ENCODE assay signal across 16 cellular contexts in genomic region chr10:23399701-23400144, GRCh38. TPM values are rescaled to one million over a fixed set of nuclear protein-coding genes. Genes with fewer than 3 reads are reported as not detected.
A peak's percentile ranks its signal among the peaks of the same experiment; 100 is the strongest.
DNase-seq lines count a peak whose midpoint lies in the region; ATAC-seq and TF ChIP-seq lines count a peak whose summit lies in the region.
"Had no signal": no experiment of that assay in that cellular context is flagged by ENCODE, and none has a peak within 500 bp of the region (broad histone marks: within the 10 kb centered on the region; RNA-seq: fewer than 3 reads in every experiment).

No MANE protein-coding gene starts in this region.

- H3K27me3 ChIP-seq in GM23248 (replicated peaks; ENCODE audit: insufficient read depth): no peaks in the 10 kb centered on the region
- no peaks in the 10 kb centered on the region for H3K27me3 ChIP-seq in left ventricle myocardium inferior (ENCODE audit: low read depth)
- H3K27me3 ChIP-seq in MM.1S (replicated peaks; ENCODE audit: insufficient read depth, low read length): no peaks in the 10 kb centered on the region

- H3K27ac ChIP-seq in GM23248 (peak overlapping the region; percentile 42; the same call in 1 of the 2 replicates), left ventricle myocardium inferior (replicated peaks) (peak overlapping the region; percentile 84), MM.1S (ENCODE audit: low read length) (no peak overlapping the region)

- H3K4me3 ChIP-seq in GM23248 (no peak overlapping the region; the same call in 1 of the 2 replicates), left ventricle myocardium inferior (peak overlapping the region; percentile 5), skeletal muscle cell (ENCODE audit: low read depth, low read length) (no peak overlapping the region), MM.1S (ENCODE audit: low read length) (no peak overlapping the region)
- H3K4me3 ChIP-seq: GM12878 had no signal

- H3K9me3 ChIP-seq in GM23248 (ENCODE audit: low read depth): no peaks in the 10 kb centered on the region
- H3K9me3 ChIP-seq in left ventricle myocardium inferior (replicated peaks): no peaks in the 10 kb centered on the region
- no peaks in the 10 kb centered on the region for H3K9me3 ChIP-seq in MM.1S (replicated peaks; ENCODE audit: insufficient read depth, low read length)

- H3K4me2 ChIP-seq in GM23248 (ENCODE audit: unreplicated experiment) (peak overlapping the region; percentile 67), MM.1S (ENCODE audit: low read depth, low read length) (no peak overlapping the region)

- H3K36me3 ChIP-seq in GM23248 (ENCODE audit: low read depth) (no peaks in the 10 kb centered on the region), left ventricle myocardium inferior (no peaks in the 10 kb centered on the region), MM.1S (replicated peaks; ENCODE audit: insufficient read depth, low read length) (no peaks in the 10 kb centered on the region)

- no peaks in the 10 kb centered on the region for H3K9me2 ChIP-seq in GM23248 (ENCODE audit: insufficient read depth)
- H3K9me2 ChIP-seq in MM.1S (replicated peaks; ENCODE audit: insufficient read depth, low read length): no peaks in the 10 kb centered on the region

- H3K79me2 ChIP-seq in GM23248 (ENCODE audit: insufficient read depth): no peaks in the 10 kb centered on the region
- no peaks in the 10 kb centered on the region for H3K79me2 ChIP-seq in MM.1S (ENCODE audit: low read length)

- DNase-seq in GM23248 (peak; percentile 95), astrocyte of the hippocampus (ENCODE audit: low read depth, low spot score) (peak; percentile 49), left ventricle myocardium inferior (peak; percentile 44), skeletal muscle cell (ENCODE audit: low read depth) (peak; percentile 35), MM.1S (no peak)
- DNase-seq in stimulated activated naive CD8-positive, alpha-beta T cell treated with anti-CD3 and anti-CD28 coated beads, Interleukin-15, amount 100 ng/mL, for 72 hours: no peak
- no peak for DNase-seq in activated naive CD4-positive, alpha-beta T cell treated with Interleukin-2 at 50 U/mL for 16 hours
- DNase-seq: activated CD4-positive, alpha-beta memory T cell treated with anti-CD3 and anti-CD28 coated beads for 36 hours; activated naive CD8-positive, alpha-beta T cell treated with anti-CD3 and anti-CD28 coated beads, Interleukin-2, amount 10 ng/mL, durations not matched to agents 7 days and 5 days; NCI-H1436 treated with DMSO at 0.1 percent for 48 hours; NK-92 treated with Interleukin-12 subunit alpha and Interleukin-12 subunit beta, amount 100 ng/mL, for 24 hours; occipital lobe had no signal

- no peak overlapping the region for H2AFZ ChIP-seq in GM23248
- H2AFZ ChIP-seq in MM.1S (ENCODE audit: low read length): no peak overlapping the region

- no peak for ATAC-seq in stimulated activated naive CD8-positive, alpha-beta T cell treated with anti-CD3 and anti-CD28 coated beads, Interleukin-15, amount 100 ng/mL, for 72 hours
- no peak for ATAC-seq in GM19328 (IDR thresholded peaks at IDR 0.05; ENCODE audit: unreplicated experiment)
- ATAC-seq: GM12878 had no signal

- H3K9me3 Mint-ChIP-seq in stimulated activated naive CD8-positive, alpha-beta T cell treated with anti-CD3 and anti-CD28 coated beads, Interleukin-15, amount 100 ng/mL, for 72 hours: no peaks in the 10 kb centered on the region
- H3K9me3 Mint-ChIP-seq: activated CD4-positive, alpha-beta memory T cell treated with anti-CD3 and anti-CD28 coated beads for 36 hours; activated naive CD8-positive, alpha-beta T cell treated with anti-CD3 and anti-CD28 coated beads, Interleukin-2, amount 10 ng/mL, durations not matched to agents 7 days and 5 days; T-helper 1 cell treated with Interleukin-12 subunit alpha and Interleukin-12 subunit beta and Interleukin-4 antibody, amounts not matched to agents 30 μg/mL and 1 μg/mL, for 36 hours had no signal

- WGBS in GM23248 (ENCODE audit: low coverage in 1 of 2, low lambda C conversion rate in 2 of 2, missing lambda C conversion rate in 2 of 2), 2 experiments: 2 to 3% methylated on average over 7 of the region's 7 CpGs

- in situ Hi-C loops in GM23248 (cut with MboI): no loop called here

- no peak overlapping the region for H3K4me3 Mint-ChIP-seq in stimulated activated naive CD8-positive, alpha-beta T cell treated with anti-CD3 and anti-CD28 coated beads, Interleukin-15, amount 100 ng/mL, for 72 hours
- H3K4me3 Mint-ChIP-seq: activated CD4-positive, alpha-beta memory T cell treated with anti-CD3 and anti-CD28 coated beads for 36 hours; activated naive CD8-positive, alpha-beta T cell treated with anti-CD3 and anti-CD28 coated beads, Interleukin-2, amount 10 ng/mL, durations not matched to agents 7 days and 5 days; T-helper 1 cell treated with Interleukin-12 subunit alpha and Interleukin-12 subunit beta and Interleukin-4 antibody, amounts not matched to agents 30 μg/mL and 1 μg/mL, for 36 hours had no signal

- H3K9ac ChIP-seq in GM23248: no peak overlapping the region
- no peak overlapping the region for H3K9ac ChIP-seq in MM.1S (ENCODE audit: low read length)

- peaks cover 19% of the 10 kb centered on the region for H3K4me1 ChIP-seq in GM23248 (ENCODE audit: insufficient read depth)
- peaks cover 29% of the 10 kb centered on the region for H3K4me1 ChIP-seq in left ventricle myocardium inferior
- no peaks in the 10 kb centered on the region for H3K4me1 ChIP-seq in MM.1S (ENCODE audit: low read length)

- H4K20me1 ChIP-seq in GM23248 (ENCODE audit: insufficient read depth) (no peaks in the 10 kb centered on the region), MM.1S (ENCODE audit: insufficient read depth, low read length) (no peaks in the 10 kb centered on the region)

- intact Hi-C loops in left ventricle myocardium inferior (cut with micrococcal nuclease): no loop called here

- no peaks in the 10 kb centered on the region for H3K4me1 Mint-ChIP-seq in stimulated activated naive CD8-positive, alpha-beta T cell treated with anti-CD3 and anti-CD28 coated beads, Interleukin-15, amount 100 ng/mL, for 72 hours
- H3K4me1 Mint-ChIP-seq: activated naive CD8-positive, alpha-beta T cell treated with anti-CD3 and anti-CD28 coated beads, Interleukin-2, amount 10 ng/mL, durations not matched to agents 7 days and 5 days had no signal

- H3K27me3 Mint-ChIP-seq in stimulated activated naive CD8-positive, alpha-beta T cell treated with anti-CD3 and anti-CD28 coated beads, Interleukin-15, amount 100 ng/mL, for 72 hours: no peaks in the 10 kb centered on the region
- H3K27me3 Mint-ChIP-seq: activated CD4-positive, alpha-beta memory T cell treated with anti-CD3 and anti-CD28 coated beads for 36 hours; activated naive CD8-positive, alpha-beta T cell treated with anti-CD3 and anti-CD28 coated beads, Interleukin-2, amount 10 ng/mL, durations not matched to agents 7 days and 5 days had no signal

- no peak for TF ChIP-seq CTCF in left ventricle myocardium inferior (IDR thresholded peaks at IDR 0.05; ENCODE audit: borderline replicate concordance)
- no peak for TF ChIP-seq CTCF in MM.1S (IDR thresholded peaks at IDR 0.05; ENCODE audit: low read length)

- H3F3A ChIP-seq in GM23248 (ENCODE audit: insufficient read depth) (peaks cover 7% of the 10 kb centered on the region; the same call in 1 of the 2 replicates), MM.1S (ENCODE audit: insufficient read depth, low read length) (no peaks in the 10 kb centered on the region)

- no peak overlapping the region for H3K27ac Mint-ChIP-seq in stimulated activated naive CD8-positive, alpha-beta T cell treated with anti-CD3 and anti-CD28 coated beads, Interleukin-15, amount 100 ng/mL, for 72 hours
- H3K27ac Mint-ChIP-seq: activated CD4-positive, alpha-beta memory T cell treated with anti-CD3 and anti-CD28 coated beads for 36 hours; activated naive CD8-positive, alpha-beta T cell treated with anti-CD3 and anti-CD28 coated beads, Interleukin-2, amount 10 ng/mL, durations not matched to agents 7 days and 5 days; T-helper 1 cell treated with Interleukin-12 subunit alpha and Interleukin-12 subunit beta and Interleukin-4 antibody, amounts not matched to agents 30 μg/mL and 1 μg/mL, for 36 hours had no signal

RNA-seq across cellular contexts. Expression of gene OTUD1, which starts 39.2 kb away (rescaled TPM):
- total RNA-seq in GM23248 (2014; rRNA removed; shearing (Covaris generic)): 4.2 and 8.1 TPM in 2 replicates
- 2.1 and 2.9 TPM in 2 replicates for polyA plus RNA-seq in GM23248 (2016; fragmentation: Nextera tagmentation; extraction: Ambion mirVana)
- 19.5 TPM for total RNA-seq in left ventricle myocardium inferior

RNA-seq across cellular contexts. Expression of gene C10orf67, which starts 55.1 kb away (rescaled TPM):
- under 0.01 and 0.25 TPM in 2 replicates for total RNA-seq in GM23248 (2014; rRNA removed; shearing (Covaris generic))
- polyA plus RNA-seq in GM23248 (2016; fragmentation: Nextera tagmentation; extraction: Ambion mirVana): 0.76 and 1.1 TPM in 2 replicates
- total RNA-seq in left ventricle myocardium inferior: 0.36 TPM
- total RNA-seq: ureter had no signal
- polyA plus RNA-seq: GM12878 had no signal

Comparison
In these comparisons a context has a peak if more than half of its experiments do, and no peak if none do; other contexts are left out.
1. DNase-seq: peak in GM23248 (single experiment), astrocyte of the hippocampus (single experiment), left ventricle myocardium inferior (single experiment) and skeletal muscle cell (single experiment); none in stimulated activated naive CD8-positive, alpha-beta T cell treated with anti-CD3 and anti-CD28 coated beads, Interleukin-15, amount 100 ng/mL, for 72 hours (0 of 2), activated naive CD4-positive, alpha-beta T cell treated with Interleukin-2 at 50 U/mL for 16 hours (single experiment) and MM.1S (single experiment).